ENCODE assay signal across 1 cellular context in genomic region chr5:173299820-173300219, GRCh38.
TF ChIP-seq lines count a peak whose summit lies in the region.

No MANE protein-coding gene starts in this region.

TF ChIP-seq in HEK293, 187 proteins besides CTCF, POLR2A, EP300 and RAD21:
- TF ChIP-seq, protein P1, sequence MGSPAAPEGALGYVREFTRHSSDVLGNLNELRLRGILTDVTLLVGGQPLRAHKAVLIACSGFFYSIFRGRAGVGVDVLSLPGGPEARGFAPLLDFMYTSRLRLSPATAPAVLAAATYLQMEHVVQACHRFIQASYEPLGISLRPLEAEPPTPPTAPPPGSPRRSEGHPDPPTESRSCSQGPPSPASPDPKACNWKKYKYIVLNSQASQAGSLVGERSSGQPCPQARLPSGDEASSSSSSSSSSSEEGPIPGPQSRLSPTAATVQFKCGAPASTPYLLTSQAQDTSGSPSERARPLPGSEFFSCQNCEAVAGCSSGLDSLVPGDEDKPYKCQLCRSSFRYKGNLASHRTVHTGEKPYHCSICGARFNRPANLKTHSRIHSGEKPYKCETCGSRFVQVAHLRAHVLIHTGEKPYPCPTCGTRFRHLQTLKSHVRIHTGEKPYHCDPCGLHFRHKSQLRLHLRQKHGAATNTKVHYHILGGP (tag by site-specific recombination; IDR thresholded peaks at IDR 0.05) = no peak
- peak; percentile 46 for TF ChIP-seq ZNF335 (tag by site-specific recombination; conservative IDR thresholded peaks at IDR 0.05)
